ENCODE assay signal across 10 cellular contexts in genomic region chr15:39828374-39828931, GRCh38. TPM values are rescaled to one million over a fixed set of nuclear protein-coding genes. Genes with fewer than 3 reads are reported as not detected.
DNase-seq lines count a peak whose midpoint lies in the region; ATAC-seq and TF ChIP-seq lines count a peak whose summit lies in the region.
"Had no signal": no experiment of that assay in that cellular context is flagged by ENCODE, and none has a peak within 500 bp of the region (broad histone marks: within the 10 kb centered on the region; RNA-seq: fewer than 3 reads in every experiment).

No MANE protein-coding gene starts in this region.

- H3K36me3 ChIP-seq in PC-3 (ENCODE audit: low read depth, low read length): no peaks in the 10 kb centered on the region
- peaks cover 5% of the 10 kb centered on the region for H3K36me3 ChIP-seq in skeletal muscle satellite cell (ENCODE audit: insufficient read depth, low read length)

- TF ChIP-seq POLR2A in GM18505 (IDR thresholded peaks at IDR 0.05; ENCODE audit: borderline replicate concordance, extremely low read depth, insufficient read depth, insufficient read length): no peak

- intact Hi-C loops in PC-3 (cut with micrococcal nuclease): no loop called here

- H3K4me3 ChIP-seq in PC-3 (ENCODE audit: low read length): no peak overlapping the region
- no peak overlapping the region for H3K4me3 ChIP-seq in skeletal muscle satellite cell (ENCODE audit: low read length)

- no peak overlapping the region for H3K9ac ChIP-seq in PC-3 (ENCODE audit: low read length)
- H3K9ac ChIP-seq in skeletal muscle satellite cell (ENCODE audit: low read depth, low read length): peak overlapping the region; percentile 19
- H3K9ac ChIP-seq: parathyroid adenoma had no signal

- H2AFZ ChIP-seq in PC-3 (ENCODE audit: low read length): no peak overlapping the region
- H2AFZ ChIP-seq: parathyroid adenoma had no signal

- H3K9me3 ChIP-seq in PC-3 (ENCODE audit: low read length): no peaks in the 10 kb centered on the region
- H3K9me3 ChIP-seq in skeletal muscle satellite cell (replicated peaks; ENCODE audit: low read length): no peaks in the 10 kb centered on the region

- ATAC-seq in PC-3 (no peak; the same call in 1 of the 2 replicates), GM18505 (IDR thresholded peaks at IDR 0.05; ENCODE audit: unreplicated experiment) (no peak), GM21786 (IDR thresholded peaks at IDR 0.05; ENCODE audit: unreplicated experiment) (no peak)

- H3K4me1 ChIP-seq in PC-3 (ENCODE audit: insufficient read depth, low read length) (peaks cover 25% of the 10 kb centered on the region), skeletal muscle satellite cell (ENCODE audit: control insufficient read depth, insufficient read depth, low read length) (peaks cover 38% of the 10 kb centered on the region)
- H3K4me1 ChIP-seq: parathyroid adenoma had no signal

- H3K27me3 ChIP-seq in PC-3 (ENCODE audit: low read length) (no peaks in the 10 kb centered on the region), skeletal muscle satellite cell (ENCODE audit: control insufficient read depth, insufficient read depth, low read length) (no peaks in the 10 kb centered on the region)

- TF ChIP-seq CTCF in PC-3 (conservative IDR thresholded peaks at IDR 0.05; ENCODE audit: low read depth, low read length): no peak

- no peaks in the 10 kb centered on the region for H3F3A ChIP-seq in PC-3 (ENCODE audit: low read length, unreplicated experiment)

- H3K27ac ChIP-seq in PC-3 (ENCODE audit: low read length): no peak overlapping the region
- H3K27ac ChIP-seq: parathyroid adenoma had no signal

- CTCF ChIA-PET in PC-3 (lab: Charles Lee): no interaction called here

- BruUV-seq in PC-3 (replicated peaks; lab: Mats Ljungman, UMichigan): no TSS peak

- H3K4me2 ChIP-seq in PC-3 (ENCODE audit: low read length): no peak overlapping the region
- H3K4me2 ChIP-seq in skeletal muscle satellite cell (ENCODE audit: low read length): peak overlapping the region; percentile 61

- DNase-seq in NCI-H187 (lab: John Stamatoyannopoulos, UW) (peak; percentile 3 to 14), NCI-H187 treated with DMSO at 0.1 percent for 48 hours (lab: John Stamatoyannopoulos, UW) (no peak), PC-3 (peak; percentile 42), fibroblast of the conjunctiva (ENCODE audit: low read depth) (peak; percentile 87)
- DNase-seq in activated CD4-positive, alpha-beta T cell treated with anti-CD3 and anti-CD28 coated beads, Interleukin-2, amount 50 U/mL, for 4 hours: no peak
- DNase-seq: activated CD4-positive, alpha-beta T cell treated with anti-CD3 and anti-CD28 coated beads for 4 hours had no signal

- H3K9me2 ChIP-seq in PC-3 (replicated peaks; ENCODE audit: low read length): no peaks in the 10 kb centered on the region

- POLR2A ChIA-PET in PC-3 (lab: Charles Lee; ENCODE audit: unreplicated experiment): no interaction called here

- H4K20me1 ChIP-seq in PC-3 (ENCODE audit: low read length): no peaks in the 10 kb centered on the region

- peaks cover 11% of the 10 kb centered on the region; the same call in 1 of the 2 replicates for H3K79me2 ChIP-seq in PC-3 (ENCODE audit: low read length)
- H3K79me2 ChIP-seq: parathyroid adenoma had no signal

RNA-seq across cellular contexts. Expression of gene FSIP1, which starts 45.8 kb away (rescaled TPM):
- 0.07 and 0.81 TPM in 2 replicates for total RNA-seq in PC-3 (2014; rRNA removed)
- 0.76 and 1.7 TPM in 2 replicates for total RNA-seq in skeletal muscle satellite cell (2012; rRNA removed)

Comparison
In these comparisons a context has a peak if more than half of its experiments do, and no peak if none do; other contexts are left out.
1. DNase-seq: peak in NCI-H187 (2 of 2), PC-3 (single experiment) and fibroblast of the conjunctiva (single experiment); none in NCI-H187 treated with DMSO at 0.1 percent for 48 hours (single experiment) and activated CD4-positive, alpha-beta T cell treated with anti-CD3 and anti-CD28 coated beads, Interleukin-2, amount 50 U/mL, for 4 hours (0 of 2).